2 cellular contexts compared by ENCODE assay signal in genomic region chr10:110533149-110533548, GRCh38.
TF ChIP-seq lines count a peak whose summit lies in the region.

No MANE protein-coding gene starts in this region.

TF ChIP-seq in GM23338, 12 proteins besides CTCF, POLR2A, EP300 and RAD21:
- TF ChIP-seq EZH2phosphoT487 (IDR thresholded peaks at IDR 0.05; ENCODE audit: unreplicated experiment) (no peak), CREB1 (CRISPR knock-in tag; IDR thresholded peaks at IDR 0.05; ENCODE audit: low read depth) (no peak), EZH2 (IDR thresholded peaks at IDR 0.05; ENCODE audit: low read depth, unreplicated experiment) (no peak), ZNF331 (CRISPR knock-in tag; IDR thresholded peaks at IDR 0.05; ENCODE audit: low read depth) (no peak), REST (IDR thresholded peaks at IDR 0.05; ENCODE audit: unreplicated experiment) (no peak), ETS1 (IDR thresholded peaks at IDR 0.05) (no peak), STAT1 (IDR thresholded peaks at IDR 0.05; ENCODE audit: unreplicated experiment) (no peak), ZNF462 (CRISPR knock-in tag; IDR thresholded peaks at IDR 0.05) (no peak), NANOG (IDR thresholded peaks at IDR 0.05; ENCODE audit: borderline replicate concordance) (no peak), JUNB (IDR thresholded peaks at IDR 0.05; ENCODE audit: unreplicated experiment) (no peak)
TF ChIP-seq in GM23338: peak in this region for 0.

TF ChIP-seq in endothelial cell of umbilical vein, 7 proteins besides CTCF, POLR2A, EP300 and RAD21:
- TF ChIP-seq GATA2 (IDR thresholded peaks at IDR 0.05; ENCODE audit: insufficient read depth, insufficient read length, low read depth, low read length) = no peak
- TF ChIP-seq POLR2AphosphoS5 (IDR thresholded peaks at IDR 0.05; ENCODE audit: insufficient read depth, low read depth, low read length) = no peak
- no peak for TF ChIP-seq EZH2 (IDR thresholded peaks at IDR 0.05; ENCODE audit: borderline replicate concordance, low read depth, low read length, severe bottlenecking)
- TF ChIP-seq MYC (IDR thresholded peaks at IDR 0.05; ENCODE audit: low read depth, low read length) = no peak
- TF ChIP-seq JUN (IDR thresholded peaks at IDR 0.05; ENCODE audit: borderline replicate concordance, insufficient read depth, insufficient read length, low read depth) = no peak
- no peak for TF ChIP-seq FOS (IDR thresholded peaks at IDR 0.05; ENCODE audit: borderline replicate concordance, insufficient read depth, low read length)
- TF ChIP-seq MAX (IDR thresholded peaks at IDR 0.05; ENCODE audit: insufficient read depth, insufficient read length) = no peak
